19 cellular contexts compared by ENCODE assay signal in genomic region chr17:27567563-27567859, GRCh38.
DNase-seq lines count a peak whose midpoint lies in the region; ATAC-seq and TF ChIP-seq lines count a peak whose summit lies in the region.
"Had no signal": no experiment of that assay in that cellular context is flagged by ENCODE, and none has a peak within 500 bp of the region (broad histone marks: within the 10 kb centered on the region; RNA-seq: fewer than 3 reads in every experiment).

No MANE protein-coding gene starts in this region.

- no peaks in the 10 kb centered on the region for H4K20me1 ChIP-seq in osteoblast (ENCODE audit: insufficient read depth, low read length)

- H3K4me2 ChIP-seq in osteoblast (ENCODE audit: insufficient read depth, low read length) = no peak overlapping the region
- H3K4me2 ChIP-seq: KMS-11 had no signal

- no peak overlapping the region for H3K4me3 Mint-ChIP-seq in activated CD4-positive, alpha-beta T cell treated with anti-CD3 and anti-CD28 coated beads, Interleukin-2, amount 10 ng/mL, durations not matched to agents 24 days and 14 days

- H3K27ac Mint-ChIP-seq in activated CD4-positive, alpha-beta T cell treated with anti-CD3 and anti-CD28 coated beads, Interleukin-2, amount 10 ng/mL, durations not matched to agents 24 days and 14 days = peak overlapping the region; percentile 96

- H3K4me3 ChIP-seq in body of pancreas = no peak overlapping the region
- no peak overlapping the region for H3K4me3 ChIP-seq in osteoblast (ENCODE audit: insufficient read depth, low read length)
- no peak overlapping the region for H3K4me3 ChIP-seq in subcutaneous abdominal adipose tissue (ENCODE audit: low read depth in 1 of 5, low read length in 5 of 5)

- 22 to 37% methylated on average over 4 to 5 of the region's 5 CpGs for WGBS in body of pancreas, 2 donors

- intact Hi-C loops in activated CD4-positive, alpha-beta T cell treated with anti-CD3 and anti-CD28 coated beads, Interleukin-2, amount 10 ng/mL, durations not matched to agents 24 days and 14 days (cut with micrococcal nuclease) = loop anchor here (2.0 to 5.0 kb wide), 2 partner anchors 40 to 101 kb away; no protein-coding TSS in a partner anchor
- intact Hi-C loops in body of pancreas (cut with DNase I) = no loop called here

- no peaks in the 10 kb centered on the region for H3K9me3 Mint-ChIP-seq in activated CD4-positive, alpha-beta T cell treated with anti-CD3 and anti-CD28 coated beads, Interleukin-2, amount 10 ng/mL, durations not matched to agents 24 days and 14 days

- TF ChIP-seq CTCF in body of pancreas (IDR thresholded peaks at IDR 0.05) (no peak), osteoblast (IDR thresholded peaks at IDR 0.05; ENCODE audit: extremely low read depth, low read depth, low read length) (no peak)

- H3K27me3 ChIP-seq in body of pancreas (no peaks in the 10 kb centered on the region), osteoblast (ENCODE audit: insufficient read depth, low read length) (no peaks in the 10 kb centered on the region), subcutaneous abdominal adipose tissue (ENCODE audit: control insufficient read depth in 5 of 5, insufficient read depth in 4 of 5, low read length in 5 of 5) (no peaks in the 10 kb centered on the region)

- peak; percentile 52 for ATAC-seq in body of pancreas
- ATAC-seq in HG03521 (IDR thresholded peaks at IDR 0.05; ENCODE audit: unreplicated experiment) = no peak
- ATAC-seq in HG03025 (IDR thresholded peaks at IDR 0.05; ENCODE audit: low FRiP score, unreplicated experiment) = no peak
- ATAC-seq: HCT116 had no signal

- peaks cover 72% of the 10 kb centered on the region for H3K4me1 ChIP-seq in body of pancreas
- peaks cover 4% of the 10 kb centered on the region for H3K4me1 ChIP-seq in osteoblast (ENCODE audit: insufficient read depth, low read length)
- peaks cover 6 to 65% (median 39%) of the 10 kb centered on the region in 5 donors for H3K4me1 ChIP-seq in subcutaneous abdominal adipose tissue (ENCODE audit: control insufficient read depth in 5 of 5, insufficient read depth in 5 of 5, low read length in 5 of 5)

- H3K36me3 ChIP-seq in body of pancreas (replicated peaks in 1 of 2; ENCODE audit: insufficient read depth in 1 of 2, low read depth in 2 of 2) (no peaks in the 10 kb centered on the region), osteoblast (ENCODE audit: insufficient read depth, low read length) (no peaks in the 10 kb centered on the region), subcutaneous abdominal adipose tissue (ENCODE audit: control insufficient read depth in 5 of 5, insufficient read depth in 5 of 5, low read length in 5 of 5) (no peaks in the 10 kb centered on the region)

- H3K9ac ChIP-seq in subcutaneous abdominal adipose tissue (ENCODE audit: low read length in 5 of 5) = peak overlapping the region in 1 of 5 donors; percentile 31
- H3K9ac ChIP-seq: KMS-11 had no signal

- H3K27ac ChIP-seq in body of pancreas (peak overlapping the region; percentile 30 to 70 (median 62)), osteoblast (ENCODE audit: low read depth, low read length) (no peak overlapping the region), subcutaneous abdominal adipose tissue (ENCODE audit: low read depth, low read length) (peak overlapping the region; percentile 71)
- H3K27ac ChIP-seq: 22Rv1, KMS-11 had no signal

- H3K36me3 Mint-ChIP-seq in activated CD4-positive, alpha-beta T cell treated with anti-CD3 and anti-CD28 coated beads, Interleukin-2, amount 10 ng/mL, durations not matched to agents 24 days and 14 days (ENCODE audit: low read depth) = peaks cover 27% of the 10 kb centered on the region

- no peaks in the 10 kb centered on the region for H3K9me3 ChIP-seq in body of pancreas
- H3K9me3 ChIP-seq in osteoblast (ENCODE audit: low read depth, low read length) = no peaks in the 10 kb centered on the region
- H3K9me3 ChIP-seq in subcutaneous abdominal adipose tissue (ENCODE audit: control insufficient read depth in 5 of 5, low read length in 5 of 5) = no peaks in the 10 kb centered on the region

- no peak overlapping the region for H2AFZ ChIP-seq in osteoblast (ENCODE audit: low read length)

- no peaks in the 10 kb centered on the region for H3K79me2 ChIP-seq in osteoblast (ENCODE audit: insufficient read depth, low read length)

- H3K27me3 Mint-ChIP-seq in activated CD4-positive, alpha-beta T cell treated with anti-CD3 and anti-CD28 coated beads, Interleukin-2, amount 10 ng/mL, durations not matched to agents 24 days and 14 days = no peaks in the 10 kb centered on the region

- no peak for DNase-seq in activated CD4-positive, alpha-beta T cell treated with anti-CD3 and anti-CD28 coated beads, Interleukin-2, amount 10 ng/mL, durations not matched to agents 24 days and 14 days
- no peak for DNase-seq in activated CD4-positive, alpha-beta T cell treated with anti-CD3 and anti-CD28 coated beads for 4 hours
- DNase-seq in body of pancreas (peak; percentile 48 to 72 (median 62)), osteoblast (ENCODE audit: insufficient read length, low spot score, missing footprints) (peak; percentile 15), RPMI8226 (no peak)
- DNase-seq: C1 segment of cervical spinal cord, DND-41, NCI-H1092, NCI-H146, NCI-H2081, NCI-H510A, NCI-H82, Right ventricle myocardium superior had no signal

- H3K4me1 Mint-ChIP-seq in activated CD4-positive, alpha-beta T cell treated with anti-CD3 and anti-CD28 coated beads, Interleukin-2, amount 10 ng/mL, durations not matched to agents 24 days and 14 days = peaks cover 67% of the 10 kb centered on the region

- TF ChIP-seq POLR2A in body of pancreas (IDR thresholded peaks at IDR 0.05) = no peak

Comparison
In these comparisons a context has a peak if more than half of its experiments do, and no peak if none do; other contexts are left out.
1. DNase-seq: peak in body of pancreas (4 of 4) and osteoblast (single experiment); none in activated CD4-positive, alpha-beta T cell treated with anti-CD3 and anti-CD28 coated beads, Interleukin-2, amount 10 ng/mL, durations not matched to agents 24 days and 14 days (single experiment), activated CD4-positive, alpha-beta T cell treated with anti-CD3 and anti-CD28 coated beads for 4 hours (0 of 2) and RPMI8226 (single experiment).